Comparison of ENCODE assay signal across 22 cellular contexts in the genomic region with DNA sequence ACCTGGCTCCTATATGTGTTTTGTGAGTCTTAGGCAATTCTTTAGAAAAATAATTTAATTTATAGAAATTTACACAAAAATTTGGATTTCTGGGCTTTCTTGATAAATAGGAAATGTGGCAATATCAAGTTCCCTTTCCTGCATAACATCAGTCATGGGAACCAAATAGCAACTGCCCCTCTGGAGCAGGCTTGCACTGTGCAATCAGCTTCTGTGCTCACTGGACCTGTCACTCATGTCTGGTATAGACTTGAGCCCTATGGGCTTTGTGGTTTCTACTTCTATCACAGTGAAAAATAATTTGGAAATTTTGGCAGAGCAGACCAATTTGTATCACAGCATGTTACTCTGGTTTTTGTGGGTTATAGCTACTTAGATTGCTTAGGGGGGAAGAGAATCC.
"Had no signal": no experiment of that assay in that cellular context is flagged by ENCODE, and none has a peak within 500 bp of the region (broad histone marks: within the 10 kb centered on the region; RNA-seq: fewer than 3 reads in every experiment).

No MANE protein-coding gene starts in this region.

- H3K36me3 ChIP-seq: adrenal gland had no signal

- DNase-seq: activated CD4-positive, alpha-beta memory T cell treated with anti-CD3 and anti-CD28 coated beads, Interleukin-2, amount 10 ng/mL, durations not matched to agents 7 days and 5 days; activated CD4-positive, alpha-beta T cell treated with anti-CD3 and anti-CD28 coated beads for 36 hours; activated CD4-positive, alpha-beta T cell treated with anti-CD3 and anti-CD28 coated beads, Interleukin-2, amount 50 U/mL, for 1 hour; activated gamma-delta T cell treated with Interleukin-2 at 50 U/mL for 16 hours; activated naive CD4-positive, alpha-beta T cell treated with anti-CD3 and anti-CD28 coated beads, Interleukin-2, amount 50 U/mL, for 16 hours; activated naive CD8-positive, alpha-beta T cell treated with anti-CD3 and anti-CD28 coated beads, Interleukin-2, amount 10 ng/mL, durations not matched to agents 7 days and 5 days; activated T-cell treated with anti-CD3 and anti-CD28 coated beads, Interleukin-2, amount 50 U/mL, for 72 hours; adrenal gland; anterior cingulate cortex; cerebellar nuclear complex; MV-4-11; NCI-H1105; NCI-H1436; NCI-H1694 treated with DMSO at 0.1 percent for 48 hours; NCI-H2029 treated with DMSO at 0.1 percent for 48 hours; NCI-H345; NCI-H510A; NCI-H526 treated with DMSO at 0.1 percent for 48 hours; NCI-H82; SIG-M5; T-helper 1 cell; WERI-Rb-1 had no signal

- H3K4me3 ChIP-seq: adrenal gland had no signal

- H3K9me3 ChIP-seq: adrenal gland had no signal

- H3K4me1 ChIP-seq: adrenal gland had no signal

- H3K27me3 ChIP-seq: adrenal gland had no signal

- H3K27ac ChIP-seq: adrenal gland, WERI-Rb-1 had no signal

- ATAC-seq: activated CD4-positive, alpha-beta T cell treated with anti-CD3 and anti-CD28 coated beads for 36 hours; activated T-cell treated with anti-CD3 and anti-CD28 coated beads, Interleukin-2, amount 50 U/mL, for 72 hours had no signal
